7 cellular contexts compared by ENCODE assay signal in the genomic region with DNA sequence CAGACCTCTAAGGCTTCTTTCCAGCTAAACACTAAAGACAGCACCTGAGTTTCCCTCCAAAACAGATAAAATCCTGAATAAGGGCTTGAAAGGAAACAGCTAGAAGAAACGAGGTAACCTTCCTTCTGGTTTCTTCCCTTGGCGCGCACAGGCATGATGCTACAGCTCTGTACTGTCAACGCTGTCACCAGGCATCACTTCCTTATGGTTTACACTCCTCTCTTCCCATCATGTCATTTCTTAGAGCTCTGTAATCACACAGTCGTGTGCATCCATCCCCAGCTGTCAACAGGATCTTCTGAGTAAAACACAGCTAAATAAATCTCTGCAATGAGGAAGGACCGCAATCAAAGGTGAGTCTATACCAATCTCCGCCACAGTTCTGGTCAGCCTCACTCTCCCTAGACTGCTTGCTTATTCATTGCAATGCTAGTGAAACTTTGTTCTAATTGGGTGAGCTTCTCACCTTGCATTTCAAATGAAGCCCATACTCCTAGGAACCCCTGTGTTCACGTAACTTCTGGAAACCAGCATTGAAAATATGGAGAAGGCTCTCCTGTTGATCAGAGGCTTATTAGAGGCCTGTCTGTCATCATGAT.
"Had no signal": no experiment of that assay in that cellular context is flagged by ENCODE, and none has a peak within 500 bp of the region (broad histone marks: within the 10 kb centered on the region; RNA-seq: fewer than 3 reads in every experiment).

No MANE protein-coding gene starts in this region.

- H3K27ac ChIP-seq: HL-60 had no signal

- H3K36me3 Mint-ChIP-seq: IgD-negative memory B cell had no signal

- H3K27ac Mint-ChIP-seq: IgD-negative memory B cell had no signal

- H3K9me3 Mint-ChIP-seq: IgD-negative memory B cell had no signal

- H3K4me3 Mint-ChIP-seq: IgD-negative memory B cell had no signal

- ATAC-seq: HepG2 had no signal

- DNase-seq: GOT3, H7, HCEC 1CT, KG1 had no signal
